8 cellular contexts compared by ENCODE assay signal in the genomic region with DNA sequence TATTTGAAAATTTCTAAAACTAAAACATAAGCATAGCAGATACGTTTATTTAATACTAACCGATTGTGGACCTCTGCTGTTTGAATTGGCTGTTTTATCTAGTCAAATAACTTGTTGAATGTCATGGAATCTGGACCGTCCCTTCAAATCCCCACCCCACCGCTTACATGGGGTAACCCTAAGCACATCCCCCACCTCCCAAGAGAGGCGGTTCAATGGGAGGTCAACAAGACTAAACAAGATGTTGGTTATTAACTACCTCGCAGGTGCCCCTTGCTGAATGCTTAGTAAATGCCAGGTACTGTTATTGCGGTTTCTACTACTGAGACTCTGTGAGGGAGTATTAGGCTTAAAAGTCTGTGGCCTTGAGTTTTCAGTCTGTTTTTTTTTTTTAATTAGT. TPM values are rescaled to one million over a fixed set of nuclear protein-coding genes. Genes with fewer than 3 reads are reported as not detected.
DNase-seq lines count a peak whose midpoint lies in the region; ATAC-seq and TF ChIP-seq lines count a peak whose summit lies in the region.

No MANE protein-coding gene starts in this region.

- no peaks in the 10 kb centered on the region for H3K27me3 ChIP-seq in CD4-positive, alpha-beta T cell (ENCODE audit: control insufficient read depth, insufficient read depth, low read length)

- peaks cover 57% of the 10 kb centered on the region for H3K4me1 Mint-ChIP-seq in CD4-positive, alpha-beta T cell (ENCODE audit: low read depth)
- H3K4me1 Mint-ChIP-seq in IgD-negative memory B cell, result peaks cover 41 to 46% (median 41%) of the 10 kb centered on the region in 3 donors
- H3K4me1 Mint-ChIP-seq in effector memory CD8-positive, alpha-beta T cell (ENCODE audit: low read depth in 2 of 2), result peaks cover 41 to 52% of the 10 kb centered on the region in 2 donors
- peaks cover 29% of the 10 kb centered on the region for H3K4me1 Mint-ChIP-seq in nephron

- no peaks in the 10 kb centered on the region for H3K9me3 Mint-ChIP-seq in CD4-positive, alpha-beta T cell
- H3K9me3 Mint-ChIP-seq in IgD-negative memory B cell (peaks cover 0 to 2% (median 0%) of the 10 kb centered on the region in 3 donors), nephron (no peaks in the 10 kb centered on the region)
- H3K9me3 Mint-ChIP-seq in effector memory CD8-positive, alpha-beta T cell, result no peaks in the 10 kb centered on the region

- H3K9me3 ChIP-seq in CD4-positive, alpha-beta T cell (ENCODE audit: control insufficient read depth, low read length), result no peaks in the 10 kb centered on the region

- no peak for ATAC-seq in CD4-positive, alpha-beta T cell (ENCODE audit: poor library complexity)
- ATAC-seq in effector memory CD8-positive, alpha-beta T cell (replicated peaks), result no peak
- ATAC-seq in GM18868 (IDR thresholded peaks at IDR 0.05; ENCODE audit: unreplicated experiment), result no peak

- CTCF ChIA-PET in CD4-positive, alpha-beta T cell (lab: Charles Lee), result interaction anchor here (0.7 kb wide), 2 partner anchors 8 to 28 kb away, joined by 3 to 5 read pairs; no protein-coding TSS in a partner anchor

- H3K27me3 Mint-ChIP-seq in CD4-positive, alpha-beta T cell, result no peaks in the 10 kb centered on the region
- no peaks in the 10 kb centered on the region for H3K27me3 Mint-ChIP-seq in IgD-negative memory B cell
- H3K27me3 Mint-ChIP-seq in effector memory CD8-positive, alpha-beta T cell, result no peaks in the 10 kb centered on the region
- H3K27me3 Mint-ChIP-seq in nephron (ENCODE audit: low read depth), result no peaks in the 10 kb centered on the region

- H3K27ac Mint-ChIP-seq in CD4-positive, alpha-beta T cell, result peak overlapping the region; percentile 77
- H3K27ac Mint-ChIP-seq in IgD-negative memory B cell (peak overlapping the region; percentile 3 to 92 (median 91)), nephron (peak overlapping the region; percentile 48 to 88 (median 79))
- peak overlapping the region; percentile 70 to 93 for H3K27ac Mint-ChIP-seq in effector memory CD8-positive, alpha-beta T cell

- no peak for TF ChIP-seq CTCF in CD4-positive, alpha-beta T cell (IDR thresholded peaks at IDR 0.05)
- no peak for TF ChIP-seq CTCF in nephron (IDR thresholded peaks at IDR 0.05; ENCODE audit: unreplicated experiment in 3 of 3)

- H3K4me3 Mint-ChIP-seq in CD4-positive, alpha-beta T cell, result peak overlapping the region; percentile 83
- peak overlapping the region; percentile 5 to 86 (median 40) for H3K4me3 Mint-ChIP-seq in IgD-negative memory B cell
- peak overlapping the region; percentile 90 to 92 for H3K4me3 Mint-ChIP-seq in effector memory CD8-positive, alpha-beta T cell
- H3K4me3 Mint-ChIP-seq in nephron, result peak overlapping the region; percentile 83 to 95 (median 90)

- H3K36me3 Mint-ChIP-seq in CD4-positive, alpha-beta T cell (ENCODE audit: low read depth), result peaks cover 28% of the 10 kb centered on the region
- peaks cover 2% of the 10 kb centered on the region for H3K36me3 Mint-ChIP-seq in IgD-negative memory B cell
- peaks cover 51% of the 10 kb centered on the region for H3K36me3 Mint-ChIP-seq in effector memory CD8-positive, alpha-beta T cell (ENCODE audit: insufficient read depth)
- H3K36me3 Mint-ChIP-seq in nephron (ENCODE audit: low read depth), result peaks cover 19% of the 10 kb centered on the region

- in situ Hi-C loops in KBM-7 (cut with MboI; ENCODE audit: low pct_unique_long_range_greater_than_20kb, low sequenced_read_pairs), result no loop called here

- intact Hi-C loops in CD4-positive, alpha-beta T cell (cut with DNase I, micrococcal nuclease), result no loop called here
- intact Hi-C loops in head of caudate nucleus (cut with DNase I), result no loop called here

- POLR2A ChIA-PET in CD4-positive, alpha-beta T cell (lab: Charles Lee), result interaction anchor here (0.7 to 1.1 kb wide), 3 partner anchors 9 to 322 kb away, joined by 3 to 4 read pairs (median 3); partner anchors contain the start of gene DAGLB

- no peak overlapping the region for H3K27ac ChIP-seq in CD4-positive, alpha-beta T cell (ENCODE audit: low read depth, low read length)

- DNase-seq in CD4-positive, alpha-beta T cell, result no peak
- DNase-seq in effector memory CD8-positive, alpha-beta T cell, result no peak
- DNase-seq in NCI-H748 treated with DMSO at 0.1 percent for 48 hours (lab: John Stamatoyannopoulos, UW), result no peak
- no peak for DNase-seq in KBM-7
- DNase-seq in head of caudate nucleus, result no peak

RNA-seq across cellular contexts. Expression of gene RAC1, which starts 2.5 kb away (rescaled TPM):
- total RNA-seq in CD4-positive, alpha-beta T cell, result 10 to 100 TPM; 57.6 to 66.4 TPM
- 150 TPM for polyA plus RNA-seq in IgD-negative memory B cell

RNA-seq across cellular contexts. Expression of gene FAM220A, which starts 28.1 kb away (rescaled TPM):
- total RNA-seq in CD4-positive, alpha-beta T cell, result 10 to 100 TPM in 1 of 2 experiments, 1 to 10 TPM in 1; 8.6 to 11.0 TPM
- 7.8 TPM for polyA plus RNA-seq in IgD-negative memory B cell

Comparison
In these comparisons a context has a peak if more than half of its experiments do, and no peak if none do; other contexts are left out.
1. H3K4me3 Mint-ChIP-seq: peak in every context shown above with its lines; median percentile 91 in effector memory CD8-positive, alpha-beta T cell; 90 in nephron; 83 in CD4-positive, alpha-beta T cell; 40 in IgD-negative memory B cell.